16 cellular contexts compared by ENCODE assay signal in the genomic region with DNA sequence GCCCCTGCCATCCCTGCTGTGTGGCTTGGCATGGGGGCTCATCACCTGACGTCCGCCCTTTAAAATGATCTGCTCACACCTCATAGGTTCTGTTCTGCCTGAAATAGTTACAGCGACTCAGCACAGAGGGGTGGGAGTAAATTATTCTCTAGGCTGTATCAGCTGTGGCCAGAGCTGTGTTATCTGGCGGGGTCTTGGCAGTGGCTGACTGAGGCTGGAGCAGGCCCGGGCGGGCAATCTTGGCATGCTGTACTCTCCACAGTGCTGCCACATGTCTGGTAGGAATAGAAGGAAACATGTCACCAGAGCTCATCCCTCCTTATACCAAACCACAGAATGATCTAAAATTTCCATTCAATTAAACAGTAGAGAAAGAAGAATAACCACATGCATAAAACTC.
A peak's percentile ranks its signal among the peaks of the same experiment; 100 is the strongest.
DNase-seq lines count a peak whose midpoint lies in the region; ATAC-seq and TF ChIP-seq lines count a peak whose summit lies in the region.
"Had no signal": no experiment of that assay in that cellular context is flagged by ENCODE, and none has a peak within 500 bp of the region (broad histone marks: within the 10 kb centered on the region; RNA-seq: fewer than 3 reads in every experiment).

No MANE protein-coding gene starts in this region.

- peak overlapping the region; percentile 13 for H3K27ac ChIP-seq in cingulate gyrus (ENCODE audit: low read depth, low read length)

- peak; percentile 40 for DNase-seq in G401 (ENCODE audit: low spot score)
- peak; percentile 16 to 64 for DNase-seq in NCI-H446 (lab: John Stamatoyannopoulos, UW)
- DNase-seq in omental fat pad (ENCODE audit: low spot score): no peak
- DNase-seq in 8988T: no peak
- no peak for DNase-seq in OCI-M2 (lab: John Stamatoyannopoulos, UW; ENCODE audit: unreplicated experiment)
- no peak for DNase-seq in GM13976 (ENCODE audit: low spot score)
- DNase-seq: CD4-positive, CD25-positive, alpha-beta regulatory T cell; COR-L47; GF-D8; NCI-H1092 treated with DMSO at 0.1 percent for 48 hours; NCI-H146; NCI-H2081 treated with DMSO at 0.1 percent for 48 hours; NCI-H510A; NCI-H774 had no signal

- no peak for TF ChIP-seq CTCF in omental fat pad (IDR thresholded peaks at IDR 0.05)
- no peak for TF ChIP-seq CTCF in GM13976 (IDR thresholded peaks at IDR 0.05; ENCODE audit: borderline replicate concordance, control extremely low read depth, extremely low read depth, insufficient read depth, missing control alignments)

- ATAC-seq in omental fat pad (ENCODE audit: low FRiP score): peak; percentile 37
- ATAC-seq: Panc1 had no signal

- in situ Hi-C loops in G401 (cut with HindIII; ENCODE audit: low sequenced_read_pairs): no loop called here
- in situ Hi-C loops in GM13976 (cut with MboI; ENCODE audit: low sequenced_read_pairs, unreplicated experiment): no loop called here

Comparison
In these comparisons a context has a peak if more than half of its experiments do, and no peak if none do; other contexts are left out.
1. DNase-seq: peak in G401 (single experiment) and NCI-H446 (2 of 2); none in omental fat pad (single experiment), 8988T (single experiment), OCI-M2 (single experiment) and GM13976 (single experiment).